In genomic region chr19:40023969-40024368, GRCh38 we compare ENCODE assay signal across 20 cellular contexts. TPM values are rescaled to one million over a fixed set of nuclear protein-coding genes. Genes with fewer than 3 reads are reported as not detected.
A peak's percentile ranks its signal among the peaks of the same experiment; 100 is the strongest.
DNase-seq lines count a peak whose midpoint lies in the region; ATAC-seq, FAIRE-seq and TF ChIP-seq lines count a peak whose summit lies in the region.
"Had no signal": no experiment of that assay in that cellular context is flagged by ENCODE, and none has a peak within 500 bp of the region (broad histone marks: within the 10 kb centered on the region; RNA-seq: fewer than 3 reads in every experiment).

No MANE protein-coding gene starts in this region.

- H4K12ac ChIP-seq in trophoblast cell (ENCODE audit: low read depth, low read length) = no peak overlapping the region

- no peak for TF ChIP-seq CTCF in CD8-positive, alpha-beta T cell (IDR thresholded peaks at IDR 0.05)
- TF ChIP-seq CTCF in K562 (IDR thresholded peaks at IDR 0.05 in 2 of 3, conservative IDR thresholded peaks at IDR 0.05 in 1 of 3; ENCODE audit: insufficient read depth in 2 of 3, low read depth in 1 of 3, low read length in 3 of 3) (no peak), Caco-2 (IDR thresholded peaks at IDR 0.05; ENCODE audit: insufficient read depth in 1 of 2, low read depth in 1 of 2, low read length in 1 of 2, severe bottlenecking in 1 of 2, unreplicated experiment in 1 of 2) (no peak)

- in situ Hi-C loops in K562 (cut with MboI) = no loop called here

- no peak overlapping the region for H4K91ac ChIP-seq in trophoblast cell (ENCODE audit: low read depth, low read length)

- H4K8ac ChIP-seq in trophoblast cell (ENCODE audit: low read depth, low read length) = no peak overlapping the region

- no peak for TF ChIP-seq EP300 in K562 (IDR thresholded peaks at IDR 0.05; ENCODE audit: low read length)

- H3K14ac ChIP-seq in trophoblast cell (ENCODE audit: low read length) = no peak overlapping the region

- H3K79me1 ChIP-seq in trophoblast cell (ENCODE audit: low read length) = no peaks in the 10 kb centered on the region

- no peak for FAIRE-seq in K562 (lab: Jason Lieb, UNC)
- FAIRE-seq: GM12891, GM18507 had no signal

- peaks cover 20% of the 10 kb centered on the region for H3K36me3 Mint-ChIP-seq in CD8-positive, alpha-beta T cell
- H3K36me3 Mint-ChIP-seq in Caco-2 (ENCODE audit: insufficient read depth, unreplicated experiment) = peaks cover 6% of the 10 kb centered on the region
- H3K36me3 Mint-ChIP-seq: CD4-positive, CD25-positive, alpha-beta regulatory T cell had no signal

- no peaks in the 10 kb centered on the region for H3K36me3 ChIP-seq in CD8-positive, alpha-beta T cell (ENCODE audit: insufficient read depth, low read length)
- H3K36me3 ChIP-seq in K562 (ENCODE audit: control insufficient read depth, insufficient read depth, low read length) = no peaks in the 10 kb centered on the region
- H3K36me3 ChIP-seq in trophoblast cell (ENCODE audit: control insufficient read depth in 1 of 2, insufficient read depth in 2 of 2, low read length in 2 of 2) = no peaks in the 10 kb centered on the region
- H3K36me3 ChIP-seq in Karpas-422 (ENCODE audit: insufficient read depth, low read length) = no peaks in the 10 kb centered on the region
- no peaks in the 10 kb centered on the region for H3K36me3 ChIP-seq in Caco-2 (ENCODE audit: control insufficient read depth, insufficient read depth, low read length)
- H3K36me3 ChIP-seq: HAP-1 had no signal

- CTCF ChIA-PET in CD8-positive, alpha-beta T cell (lab: Charles Lee) = no interaction called here
- CTCF ChIA-PET in K562 (lab: Yijun Ruan, JAX; ENCODE audit: low intra/inter-chr PET ratio) (no interaction called here), Caco-2 (lab: Charles Lee) (no interaction called here)

- H3K4me3 ChIP-seq in CD8-positive, alpha-beta T cell (ENCODE audit: low read depth, low read length) = peak overlapping the region; percentile 8
- H3K4me3 ChIP-seq in K562 (no peak overlapping the region), trophoblast cell (ENCODE audit: low read depth, low read length) (peak overlapping the region; percentile 30), Karpas-422 (ENCODE audit: low read length) (no peak overlapping the region), Caco-2 (ENCODE audit: low read depth, low read length) (no peak overlapping the region)
- H3K4me3 ChIP-seq: HAP-1 had no signal

- no peak overlapping the region for H2BK12ac ChIP-seq in trophoblast cell (ENCODE audit: low read length)

- H3K4ac ChIP-seq in trophoblast cell (ENCODE audit: low read depth, low read length) = no peak overlapping the region

- no peak overlapping the region for H2BK5ac ChIP-seq in trophoblast cell (ENCODE audit: low read depth, low read length, poor library complexity)

- no peaks in the 10 kb centered on the region for H3K9me2 ChIP-seq in Karpas-422 (replicated peaks; ENCODE audit: insufficient read depth, low read length)

- TF ChIP-seq POLR2A in K562 (conservative IDR thresholded peaks at IDR 0.05) = no peak

- intact Hi-C loops in CD8-positive, alpha-beta T cell (cut with DNase I, micrococcal nuclease) = no loop called here
- intact Hi-C loops in K562 (cut with micrococcal nuclease) (no loop called here), Caco-2 (cut with micrococcal nuclease; ENCODE audit: unreplicated experiment) (no loop called here)

- H3K18ac ChIP-seq in trophoblast cell (ENCODE audit: low read length) = no peak overlapping the region

- peaks cover 53% of the 10 kb centered on the region for H3K9me3 Mint-ChIP-seq in CD8-positive, alpha-beta T cell
- peaks cover 68% of the 10 kb centered on the region for H3K9me3 Mint-ChIP-seq in Caco-2 (ENCODE audit: unreplicated experiment)

- H2AFZ ChIP-seq in K562 (ENCODE audit: low read depth, low read length) = no peak overlapping the region
- no peak overlapping the region for H2AFZ ChIP-seq in trophoblast cell (ENCODE audit: insufficient read depth, low read length, poor library complexity)
- H2AFZ ChIP-seq in Karpas-422 (ENCODE audit: low read length) = no peak overlapping the region

- no peak for ATAC-seq in CD8-positive, alpha-beta T cell
- ATAC-seq in K562 = no peak
- ATAC-seq in GM18870 (IDR thresholded peaks at IDR 0.05; ENCODE audit: unreplicated experiment) = no peak

- peaks cover 26% of the 10 kb centered on the region for H3K9me3 ChIP-seq in CD8-positive, alpha-beta T cell (ENCODE audit: low read length)
- H3K9me3 ChIP-seq in K562 (replicated peaks; ENCODE audit: control insufficient read depth, insufficient read depth, low read depth, low read length) = peaks cover 9% of the 10 kb centered on the region
- peaks cover 16% of the 10 kb centered on the region for H3K9me3 ChIP-seq in trophoblast cell (ENCODE audit: insufficient read depth, low read depth, low read length)
- peaks cover 61% of the 10 kb centered on the region for H3K9me3 ChIP-seq in Karpas-422 (ENCODE audit: low read length)
- H3K9me3 ChIP-seq in Caco-2 = peaks cover 38% of the 10 kb centered on the region

- no peaks in the 10 kb centered on the region for H3K4me1 ChIP-seq in CD8-positive, alpha-beta T cell (ENCODE audit: insufficient read depth, low read length)
- H3K4me1 ChIP-seq in K562 (replicated peaks in 1 of 2; ENCODE audit: control insufficient read depth in 2 of 2, insufficient read depth in 2 of 2, low read length in 2 of 2) = no peaks in the 10 kb centered on the region
- no peaks in the 10 kb centered on the region for H3K4me1 ChIP-seq in trophoblast cell (ENCODE audit: control insufficient read depth in 1 of 2, insufficient read depth in 2 of 2, low read length in 2 of 2)
- no peaks in the 10 kb centered on the region for H3K4me1 ChIP-seq in Karpas-422 (ENCODE audit: low read length)
- no peaks in the 10 kb centered on the region for H3K4me1 ChIP-seq in Caco-2
- H3K4me1 ChIP-seq: BLaER1, HAP-1 had no signal

- H3K9ac ChIP-seq in K562 (ENCODE audit: insufficient read depth in 1 of 2, low read depth in 2 of 2, low read length in 2 of 2) (no peak overlapping the region), trophoblast cell (ENCODE audit: low read length) (no peak overlapping the region), Karpas-422 (ENCODE audit: low read length) (no peak overlapping the region)
- H3K9ac ChIP-seq: BLaER1 had no signal

- no peak for TF ChIP-seq RAD21 in K562 (CRISPR knock-in tag; conservative IDR thresholded peaks at IDR 0.05 in 1 of 2, IDR thresholded peaks at IDR 0.05 in 1 of 2)

- H3K27ac ChIP-seq in CD8-positive, alpha-beta T cell (ENCODE audit: low read depth, low read length) = no peak overlapping the region
- H3K27ac ChIP-seq in K562 (ENCODE audit: extremely low read depth, low read depth, low read length) = no peak overlapping the region
- no peak overlapping the region for H3K27ac ChIP-seq in trophoblast cell (ENCODE audit: low read depth, low read length)
- H3K27ac ChIP-seq in Karpas-422 (ENCODE audit: low read length) = no peak overlapping the region
- H3K27ac ChIP-seq: BLaER1, C4-2B had no signal

- WGBS in K562 (ENCODE audit: insufficient coverage, low coverage, missing lambda C conversion rate) = 5% methylated on average over 3 of the region's 3 CpGs
- no CpG with 5 or more reads among the region's 3 CpGs for WGBS in trophoblast cell (ENCODE audit: extremely low coverage, insufficient coverage, insufficient read length)

- H3K23ac ChIP-seq in trophoblast cell (ENCODE audit: low read length) = no peak overlapping the region

- no TSS peak for BruUV-seq in K562 (replicated peaks; lab: Mats Ljungman, UMichigan)
- no TSS peak for BruUV-seq in Caco-2 (replicated peaks; lab: Mats Ljungman, UMichigan)

- no peak overlapping the region for H2BK120ac ChIP-seq in trophoblast cell (ENCODE audit: insufficient read depth, low read length, poor library complexity)

- no peak overlapping the region for H3K4me3 Mint-ChIP-seq in CD8-positive, alpha-beta T cell
- H3K4me3 Mint-ChIP-seq in Caco-2 (ENCODE audit: unreplicated experiment) = no peak overlapping the region
- H3K4me3 Mint-ChIP-seq: B cell; CD8-positive, alpha-beta memory T cell; HFFc6 had no signal

- no peaks in the 10 kb centered on the region for H3K27me3 ChIP-seq in CD8-positive, alpha-beta T cell (ENCODE audit: insufficient read depth, low read length)
- H3K27me3 ChIP-seq in K562 (ENCODE audit: control insufficient read depth in 2 of 2, insufficient read depth in 2 of 2, low read length in 2 of 2) (no peaks in the 10 kb centered on the region), trophoblast cell (ENCODE audit: insufficient read depth, low read length) (no peaks in the 10 kb centered on the region), Karpas-422 (ENCODE audit: low read length) (no peaks in the 10 kb centered on the region), Caco-2 (replicated peaks; ENCODE audit: control insufficient read depth, insufficient read depth, low read length) (no peaks in the 10 kb centered on the region)
- H3K27me3 ChIP-seq: BLaER1 had no signal

- H3K79me2 ChIP-seq in K562 (ENCODE audit: control insufficient read depth, insufficient read depth, low read length) (no peaks in the 10 kb centered on the region), trophoblast cell (ENCODE audit: control insufficient read depth, insufficient read depth, low read length, poor library complexity) (no peaks in the 10 kb centered on the region), Karpas-422 (ENCODE audit: low read length) (no peaks in the 10 kb centered on the region)

- DNase-seq in CD8-positive, alpha-beta T cell = no peak
- DNase-seq in K562 (ENCODE audit: extremely low read depth in 1 of 4, low spot score in 3 of 4) (no peak), trophoblast cell (no peak), Karpas-422 (no peak), Caco-2 (no peak)
- DNase-seq: Calu3; CD4-positive, CD25-positive, alpha-beta regulatory T cell; CD8-positive, alpha-beta memory T cell; DMS53; DMS79 treated with DMSO at 0.1 percent for 48 hours; GF-D8; GOT3; HFFc6 had no signal

- H4K20me1 ChIP-seq in K562 (replicated peaks; ENCODE audit: control insufficient read depth, insufficient read depth, low read length) (no peaks in the 10 kb centered on the region), Karpas-422 (ENCODE audit: insufficient read depth, low read depth, low read length) (no peaks in the 10 kb centered on the region)
- H4K20me1 ChIP-seq: BLaER1 had no signal

- no peak overlapping the region for H3K27ac Mint-ChIP-seq in CD8-positive, alpha-beta T cell
- no peak overlapping the region for H3K27ac Mint-ChIP-seq in Caco-2 (ENCODE audit: unreplicated experiment)
- H3K27ac Mint-ChIP-seq: B cell; CD8-positive, alpha-beta memory T cell; HFFc6 had no signal

- H2AK5ac ChIP-seq in trophoblast cell (ENCODE audit: low read length) = no peak overlapping the region

- H3K9me1 ChIP-seq in K562 (ENCODE audit: control insufficient read depth, insufficient read depth, low read length) = no peaks in the 10 kb centered on the region

- no peaks in the 10 kb centered on the region for H3K4me1 Mint-ChIP-seq in CD8-positive, alpha-beta T cell (ENCODE audit: low read depth)
- no peaks in the 10 kb centered on the region for H3K4me1 Mint-ChIP-seq in Caco-2 (ENCODE audit: low read depth, unreplicated experiment)
- H3K4me1 Mint-ChIP-seq: B cell; CD8-positive, alpha-beta memory T cell had no signal

- H3K4me2 ChIP-seq in K562 (ENCODE audit: insufficient read depth, low read length) = no peak overlapping the region
- H3K4me2 ChIP-seq in trophoblast cell (ENCODE audit: low read length) = no peak overlapping the region
- H3K4me2 ChIP-seq in Karpas-422 (ENCODE audit: low read depth, low read length, poor library complexity, severe bottlenecking) = no peak overlapping the region
- H3K4me2 ChIP-seq: BLaER1 had no signal

- POLR2A ChIA-PET in CD8-positive, alpha-beta T cell (lab: Charles Lee) = no interaction called here
- POLR2A ChIA-PET in K562 (lab: Yijun Ruan, JAX) = no interaction called here
- POLR2A ChIA-PET in Caco-2 (lab: Charles Lee) = no interaction called here

- no peaks in the 10 kb centered on the region for H3K27me3 Mint-ChIP-seq in CD8-positive, alpha-beta T cell (ENCODE audit: low read depth)
- H3K27me3 Mint-ChIP-seq in Caco-2 (ENCODE audit: insufficient read depth, unreplicated experiment) = no peaks in the 10 kb centered on the region
- H3K27me3 Mint-ChIP-seq: B cell; CD4-positive, CD25-positive, alpha-beta regulatory T cell; CD8-positive, alpha-beta memory T cell had no signal

RNA-seq across cellular contexts. Expression of gene ZNF546, which starts 27.1 kb away (rescaled TPM):
- total RNA-seq in CD8-positive, alpha-beta T cell = 1 to 10 TPM; 1.6 to 2.4 TPM
- total RNA-seq in K562 (2011; cell fraction: chromatin; rRNA removed; ENCODE audit: low replicate concordance) = 9.2 and 22.4 TPM in 2 replicates
- 2.3 and 9.7 TPM in 2 replicates for total RNA-seq in K562 (2011; cell fraction: nucleolus; rRNA removed)
- total RNA-seq in K562 (2011; cell fraction: nucleoplasm; rRNA removed) = 8.6 and 9.7 TPM in 2 replicates
- total RNA-seq in K562 (2014; rRNA removed) = 1.1 and 2.2 TPM in 2 replicates
- total RNA-seq in K562 (2014; rRNA removed; fragmentation: Illumina TruSeq; extraction: Trizol) = 5.1 and 5.3 TPM in 2 replicates
- total RNA-seq in K562 (2015; rRNA removed; fragmentation: Illumina TruSeq; extraction: Trizol) = 3.0 and 4.3 TPM in 2 replicates
- total RNA-seq in K562 (2021) = 3.5 and 3.6 TPM in 2 replicates
- polyA plus RNA-seq in K562 (2011; rRNA removed) = 2.7 and 3.0 TPM in 2 replicates
- polyA plus RNA-seq in K562 (2011; cell fraction: cytosol; rRNA removed) = 0.74 and 0.91 TPM in 2 replicates
- polyA plus RNA-seq in K562 (2011; cell fraction: nucleus; rRNA removed) = 2.4 and 2.9 TPM in 2 replicates
- 1.4 and 1.6 TPM in 2 replicates for polyA plus RNA-seq in K562 (2012)
- 1.4 and 2.2 TPM in 2 replicates for polyA plus RNA-seq in K562 (2014; fragmentation: Illumina TruSeq; extraction: Trizol)
- 1 to 10 TPM; 1.7 to 2.2 TPM for polyA plus RNA-seq in K562 (2014; fragmentation: Nextera tagmentation; extraction: Ambion mirVana)
- polyA plus RNA-seq in K562 (2014; rRNA removed) = 0.73 and 2.4 TPM in 2 replicates
- polyA minus RNA-seq in K562 (2011; rRNA and poly(A)+ RNA removed) = 8.3 and 15.2 TPM in 2 replicates
- 3.0 and 3.1 TPM in 2 replicates for polyA minus RNA-seq in K562 (2011; cell fraction: cytosol; rRNA and poly(A)+ RNA removed)
- 5.8 and 11.4 TPM in 2 replicates for polyA minus RNA-seq in K562 (2011; cell fraction: nucleus; rRNA and poly(A)+ RNA removed)
- 0.33 and 0.53 TPM in 2 replicates for polyA plus RNA-seq in trophoblast cell (2013)
- total RNA-seq in Karpas-422 (2014; rRNA removed; shearing (Covaris generic); ENCODE audit: low replicate concordance) = 6.0 and 10.4 TPM in 2 replicates
- total RNA-seq in Caco-2 (2022) = 0.98 and 1.0 TPM in 2 replicates

RNA-seq across cellular contexts. Expression of gene ZNF780B, which starts 32.1 kb away (rescaled TPM):
- total RNA-seq in CD8-positive, alpha-beta T cell = 10 to 100 TPM in 1 of 2 experiments, 1 to 10 TPM in 1; 9.8 to 14.8 TPM
- 39.6 and 67.1 TPM in 2 replicates for total RNA-seq in K562 (2011; cell fraction: chromatin; rRNA removed; ENCODE audit: low replicate concordance)
- 14.7 and 24.7 TPM in 2 replicates for total RNA-seq in K562 (2011; cell fraction: nucleolus; rRNA removed)
- 19.2 and 30.7 TPM in 2 replicates for total RNA-seq in K562 (2011; cell fraction: nucleoplasm; rRNA removed)
- total RNA-seq in K562 (2014; rRNA removed) = 3.9 and 8.8 TPM in 2 replicates
- 18.4 and 19.4 TPM in 2 replicates for total RNA-seq in K562 (2014; rRNA removed; fragmentation: Illumina TruSeq; extraction: Trizol)
- total RNA-seq in K562 (2015; rRNA removed; fragmentation: Illumina TruSeq; extraction: Trizol) = 7.8 and 9.7 TPM in 2 replicates
- 10.9 and 11.2 TPM in 2 replicates for total RNA-seq in K562 (2021)
- 4.4 and 6.0 TPM in 2 replicates for polyA plus RNA-seq in K562 (2011; rRNA removed)
- polyA plus RNA-seq in K562 (2011; cell fraction: cytosol; rRNA removed) = 0.48 and 1.5 TPM in 2 replicates
- 10.9 and 12.0 TPM in 2 replicates for polyA plus RNA-seq in K562 (2011; cell fraction: nucleus; rRNA removed)
- 7.7 and 8.6 TPM in 2 replicates for polyA plus RNA-seq in K562 (2012)
- polyA plus RNA-seq in K562 (2014; fragmentation: Illumina TruSeq; extraction: Trizol) = 10.5 and 10.9 TPM in 2 replicates
- polyA plus RNA-seq in K562 (2014; fragmentation: Nextera tagmentation; extraction: Ambion mirVana) = 1 to 10 TPM; 3.9 to 4.0 TPM
- 6.5 and 9.5 TPM in 2 replicates for polyA plus RNA-seq in K562 (2014; rRNA removed)
- 11.4 and 21.7 TPM in 2 replicates for polyA minus RNA-seq in K562 (2011; rRNA and poly(A)+ RNA removed)
- 1.2 and 2.3 TPM in 2 replicates for polyA minus RNA-seq in K562 (2011; cell fraction: cytosol; rRNA and poly(A)+ RNA removed)
- 11.4 and 22.7 TPM in 2 replicates for polyA minus RNA-seq in K562 (2011; cell fraction: nucleus; rRNA and poly(A)+ RNA removed)
- 5.9 and 6.1 TPM in 2 replicates for polyA plus RNA-seq in trophoblast cell (2013)
- total RNA-seq in Karpas-422 (2014; rRNA removed; shearing (Covaris generic); ENCODE audit: low replicate concordance) = 16.8 and 33.9 TPM in 2 replicates
- total RNA-seq in Caco-2 (2022) = 27.5 and 32.2 TPM in 2 replicates

RNA-seq across cellular contexts. Expression of gene PSMC4, which starts 53.0 kb away (rescaled TPM):
- 10 to 100 TPM; 75.9 to 79.0 TPM for total RNA-seq in CD8-positive, alpha-beta T cell
- 46.0 and 82.3 TPM in 2 replicates for total RNA-seq in K562 (2011; cell fraction: chromatin; rRNA removed; ENCODE audit: low replicate concordance)
- 49.2 and 65.9 TPM in 2 replicates for total RNA-seq in K562 (2011; cell fraction: nucleolus; rRNA removed)
- total RNA-seq in K562 (2011; cell fraction: nucleoplasm; rRNA removed) = 40.1 and 50.1 TPM in 2 replicates
- total RNA-seq in K562 (2014; rRNA removed) (142 and 187 TPM in 2 replicates), K562 (2014; rRNA removed; fragmentation: Illumina TruSeq; extraction: Trizol) (104 and 115 TPM in 2 replicates), K562 (2015; rRNA removed; fragmentation: Illumina TruSeq; extraction: Trizol) (139 and 143 TPM in 2 replicates), K562 (2021) (146 and 150 TPM in 2 replicates), Caco-2 (2022) (183 and 196 TPM in 2 replicates)
- polyA plus RNA-seq in K562 (2011; rRNA removed) (45.9 and 69.6 TPM in 2 replicates), K562 (2014; fragmentation: Illumina TruSeq; extraction: Trizol) (171 and 192 TPM in 2 replicates), K562 (2014; fragmentation: Nextera tagmentation; extraction: Ambion mirVana) (100 to 1,000 TPM; 380 to 475 TPM), K562 (2014; rRNA removed) (97.0 and 102 TPM in 2 replicates)
- polyA plus RNA-seq in K562 (2011; cell fraction: cytosol; rRNA removed) = 53.9 and 128 TPM in 2 replicates
- 93.8 and 118 TPM in 2 replicates for polyA plus RNA-seq in K562 (2011; cell fraction: nucleus; rRNA removed)
- 138 and 171 TPM in 2 replicates for polyA plus RNA-seq in K562 (2012)
- polyA minus RNA-seq in K562 (2011; rRNA and poly(A)+ RNA removed) = 26.7 and 28.2 TPM in 2 replicates
- polyA minus RNA-seq in K562 (2011; cell fraction: cytosol; rRNA and poly(A)+ RNA removed) = 57.7 and 66.1 TPM in 2 replicates
- 21.8 and 31.1 TPM in 2 replicates for polyA minus RNA-seq in K562 (2011; cell fraction: nucleus; rRNA and poly(A)+ RNA removed)
- polyA plus RNA-seq in trophoblast cell (2013) = 163 and 169 TPM in 2 replicates
- 99.7 and 123 TPM in 2 replicates for total RNA-seq in Karpas-422 (2014; rRNA removed; shearing (Covaris generic); ENCODE audit: low replicate concordance)

Comparison
In these comparisons a context has a peak if more than half of its experiments do, and no peak if none do; other contexts are left out.
1. H3K4me3 ChIP-seq: peak in CD8-positive, alpha-beta T cell (single experiment) and trophoblast cell (single experiment); none in K562 (single experiment), Karpas-422 (single experiment) and Caco-2 (single experiment).